Comparison of ENCODE assay signal across 21 cellular contexts in genomic region chr20:53255102-53255710, GRCh38.
A peak's percentile ranks its signal among the peaks of the same experiment; 100 is the strongest.
DNase-seq lines count a peak whose midpoint lies in the region.
"Had no signal": no experiment of that assay in that cellular context is flagged by ENCODE, and none has a peak within 500 bp of the region (broad histone marks: within the 10 kb centered on the region; RNA-seq: fewer than 3 reads in every experiment).

No MANE protein-coding gene starts in this region.

- peak; percentile 23 for DNase-seq in activated T-cell treated with anti-CD3 and anti-CD28 coated beads for 48 hours (ENCODE audit: low read depth)
- DNase-seq in activated T-cell treated with anti-CD3 and anti-CD28 coated beads, Interleukin-2, amount 50 U/mL, for 24 hours, result no peak
- DNase-seq in stimulated activated naive CD4-positive, alpha-beta T cell treated with Interleukin-2 at 50 U/mL for 16 hours (lab: John Stamatoyannopoulos, UW), result peak; percentile 4
- DNase-seq in stimulated activated naive CD4-positive, alpha-beta T cell (lab: John Stamatoyannopoulos, UW), result no peak
- DNase-seq in stimulated activated CD4-positive, alpha-beta T cell treated with anti-CD3 and anti-CD28 coated beads, Interleukin-2, amount 100 ng/mL, for 48 hours, result peak; percentile 2 to 22
- no peak for DNase-seq in NCI-H510A (lab: John Stamatoyannopoulos, UW)
- no peak for DNase-seq in mesenteric fat pad (ENCODE audit: low spot score)
- DNase-seq: AML-193; COR-L47; GF-D8; HCEC 1CT; Kasumi-1; MM.1S; NCI-H1105 treated with DMSO at 0.1 percent for 48 hours; NCI-H1694 treated with DMSO at 0.1 percent for 48 hours; NCI-H2107; NCI-H345; NCI-H526 treated with DMSO at 0.1 percent for 48 hours; NK-92 treated with Interleukin-12 subunit alpha and Interleukin-12 subunit beta, amount 100 ng/mL, for 24 hours had no signal

- H3K4me1 Mint-ChIP-seq in activated T-cell treated with anti-CD3 and anti-CD28 coated beads, Interleukin-2, amount 50 U/mL, for 24 hours (ENCODE audit: low read depth), result peaks cover 10% of the 10 kb centered on the region
- H3K4me1 Mint-ChIP-seq: CD14-positive monocyte had no signal

- no peak overlapping the region for H3K4me3 Mint-ChIP-seq in activated T-cell treated with anti-CD3 and anti-CD28 coated beads, Interleukin-2, amount 50 U/mL, for 24 hours
- H3K4me3 Mint-ChIP-seq: CD14-positive monocyte, IgD-negative memory B cell had no signal

- peaks cover 35% of the 10 kb centered on the region for H3K36me3 Mint-ChIP-seq in activated T-cell treated with anti-CD3 and anti-CD28 coated beads, Interleukin-2, amount 50 U/mL, for 24 hours (ENCODE audit: low read depth)
- H3K36me3 Mint-ChIP-seq: CD14-positive monocyte, IgD-negative memory B cell had no signal

- H3K27me3 Mint-ChIP-seq in activated T-cell treated with anti-CD3 and anti-CD28 coated beads, Interleukin-2, amount 50 U/mL, for 24 hours, result no peaks in the 10 kb centered on the region
- H3K27me3 Mint-ChIP-seq: IgD-negative memory B cell had no signal

- no peaks in the 10 kb centered on the region for H3K9me3 Mint-ChIP-seq in activated T-cell treated with anti-CD3 and anti-CD28 coated beads, Interleukin-2, amount 50 U/mL, for 24 hours

- no peak overlapping the region for H3K27ac Mint-ChIP-seq in activated T-cell treated with anti-CD3 and anti-CD28 coated beads, Interleukin-2, amount 50 U/mL, for 24 hours
- H3K27ac Mint-ChIP-seq: IgD-negative memory B cell had no signal

Comparison
In these comparisons a context has a peak if more than half of its experiments do, and no peak if none do; other contexts are left out.
1. DNase-seq: peak in activated T-cell treated with anti-CD3 and anti-CD28 coated beads for 48 hours (single experiment), stimulated activated naive CD4-positive, alpha-beta T cell treated with Interleukin-2 at 50 U/mL for 16 hours (single experiment) and stimulated activated CD4-positive, alpha-beta T cell treated with anti-CD3 and anti-CD28 coated beads, Interleukin-2, amount 100 ng/mL, for 48 hours (2 of 2); none in activated T-cell treated with anti-CD3 and anti-CD28 coated beads, Interleukin-2, amount 50 U/mL, for 24 hours (single experiment), stimulated activated naive CD4-positive, alpha-beta T cell (0 of 6), NCI-H510A (single experiment) and mesenteric fat pad (single experiment).